In genomic region chr3:46114324-46114988, GRCh38 we compare ENCODE assay signal across 1 cellular context.
TF ChIP-seq lines count a peak whose summit lies in the region.

No MANE protein-coding gene starts in this region.

TF ChIP-seq in GM23338, 12 proteins besides CTCF, POLR2A, EP300 and RAD21 (continued from another document):
- TF ChIP-seq ZNF462 (CRISPR knock-in tag; IDR thresholded peaks at IDR 0.05) (no peak), ETS1 (IDR thresholded peaks at IDR 0.05) (no peak), JUNB (IDR thresholded peaks at IDR 0.05; ENCODE audit: unreplicated experiment) (no peak), CREB1 (CRISPR knock-in tag; IDR thresholded peaks at IDR 0.05; ENCODE audit: low read depth) (no peak), EZH2phosphoT487 (IDR thresholded peaks at IDR 0.05; ENCODE audit: unreplicated experiment) (no peak), NANOG (IDR thresholded peaks at IDR 0.05; ENCODE audit: borderline replicate concordance) (no peak)
